Comparison of ENCODE assay signal across 2 cellular contexts in the genomic region with DNA sequence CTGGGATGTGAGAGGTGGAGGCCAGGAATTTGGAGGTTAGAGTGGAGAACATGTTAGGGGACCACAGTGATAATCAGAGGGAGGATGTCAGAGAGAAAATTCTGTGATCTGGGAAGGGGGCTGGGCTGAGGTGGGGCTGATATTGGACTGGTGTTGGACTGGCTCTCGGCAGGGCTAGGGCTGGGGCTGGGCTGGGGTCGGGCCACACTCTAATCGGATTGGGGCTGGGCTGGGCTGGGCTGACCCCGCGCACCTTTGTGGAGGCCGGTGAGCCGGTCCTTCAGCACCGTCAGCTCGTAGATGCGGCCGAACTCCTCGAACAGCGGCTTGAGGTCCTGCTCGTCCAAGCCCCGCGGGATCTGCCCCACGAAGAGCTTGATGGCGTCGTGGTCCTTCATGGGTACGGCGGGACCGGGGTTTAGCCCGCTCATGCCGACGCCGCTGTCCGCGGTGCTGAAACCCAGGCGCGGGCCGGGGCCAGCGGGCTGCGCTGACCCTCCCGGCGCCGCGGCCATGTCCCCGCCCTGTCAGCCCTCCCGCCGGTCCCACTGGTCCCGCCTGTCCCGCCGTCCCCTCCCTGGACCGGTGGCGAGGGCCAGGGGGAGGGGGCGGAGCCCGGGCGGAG.
TF ChIP-seq lines count a peak whose summit lies in the region.

No MANE protein-coding gene starts in this region.

TF ChIP-seq in Ishikawa, 13 proteins besides CTCF, POLR2A, EP300 and RAD21:
- TF ChIP-seq EGR1 (IDR thresholded peaks at IDR 0.05) (no peak), TEAD4 (IDR thresholded peaks at IDR 0.05) (0 out of 2 replicates have a peak, but pooled peaks have one; percentile 39), ZBTB7A (IDR thresholded peaks at IDR 0.05; ENCODE audit: low read depth) (no peak), NFIC (IDR thresholded peaks at IDR 0.05) (peak; percentile 4; the same call in 1 of the 2 replicates), YY1 (IDR thresholded peaks at IDR 0.05; ENCODE audit: low read depth) (peak; percentile 83), TCF12 (IDR thresholded peaks at IDR 0.05; ENCODE audit: low read depth) (0 out of 2 replicates have a peak, but pooled peaks have one; percentile 4), TAF1 (IDR thresholded peaks at IDR 0.05; ENCODE audit: low read depth) (no peak)
- TF ChIP-seq, protein P1, sequence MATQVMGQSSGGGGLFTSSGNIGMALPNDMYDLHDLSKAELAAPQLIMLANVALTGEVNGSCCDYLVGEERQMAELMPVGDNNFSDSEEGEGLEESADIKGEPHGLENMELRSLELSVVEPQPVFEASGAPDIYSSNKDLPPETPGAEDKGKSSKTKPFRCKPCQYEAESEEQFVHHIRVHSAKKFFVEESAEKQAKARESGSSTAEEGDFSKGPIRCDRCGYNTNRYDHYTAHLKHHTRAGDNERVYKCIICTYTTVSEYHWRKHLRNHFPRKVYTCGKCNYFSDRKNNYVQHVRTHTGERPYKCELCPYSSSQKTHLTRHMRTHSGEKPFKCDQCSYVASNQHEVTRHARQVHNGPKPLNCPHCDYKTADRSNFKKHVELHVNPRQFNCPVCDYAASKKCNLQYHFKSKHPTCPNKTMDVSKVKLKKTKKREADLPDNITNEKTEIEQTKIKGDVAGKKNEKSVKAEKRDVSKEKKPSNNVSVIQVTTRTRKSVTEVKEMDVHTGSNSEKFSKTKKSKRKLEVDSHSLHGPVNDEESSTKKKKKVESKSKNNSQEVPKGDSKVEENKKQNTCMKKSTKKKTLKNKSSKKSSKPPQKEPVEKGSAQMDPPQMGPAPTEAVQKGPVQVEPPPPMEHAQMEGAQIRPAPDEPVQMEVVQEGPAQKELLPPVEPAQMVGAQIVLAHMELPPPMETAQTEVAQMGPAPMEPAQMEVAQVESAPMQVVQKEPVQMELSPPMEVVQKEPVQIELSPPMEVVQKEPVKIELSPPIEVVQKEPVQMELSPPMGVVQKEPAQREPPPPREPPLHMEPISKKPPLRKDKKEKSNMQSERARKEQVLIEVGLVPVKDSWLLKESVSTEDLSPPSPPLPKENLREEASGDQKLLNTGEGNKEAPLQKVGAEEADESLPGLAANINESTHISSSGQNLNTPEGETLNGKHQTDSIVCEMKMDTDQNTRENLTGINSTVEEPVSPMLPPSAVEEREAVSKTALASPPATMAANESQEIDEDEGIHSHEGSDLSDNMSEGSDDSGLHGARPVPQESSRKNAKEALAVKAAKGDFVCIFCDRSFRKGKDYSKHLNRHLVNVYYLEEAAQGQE (IDR thresholded peaks at IDR 0.05; ENCODE audit: low read depth), result peak; percentile 94
- TF ChIP-seq, protein P2, sequence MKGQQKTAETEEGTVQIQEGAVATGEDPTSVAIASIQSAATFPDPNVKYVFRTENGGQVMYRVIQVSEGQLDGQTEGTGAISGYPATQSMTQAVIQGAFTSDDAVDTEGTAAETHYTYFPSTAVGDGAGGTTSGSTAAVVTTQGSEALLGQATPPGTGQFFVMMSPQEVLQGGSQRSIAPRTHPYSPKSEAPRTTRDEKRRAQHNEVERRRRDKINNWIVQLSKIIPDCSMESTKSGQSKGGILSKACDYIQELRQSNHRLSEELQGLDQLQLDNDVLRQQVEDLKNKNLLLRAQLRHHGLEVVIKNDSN (IDR thresholded peaks at IDR 0.05), result no peak
- TF ChIP-seq, protein P3, sequence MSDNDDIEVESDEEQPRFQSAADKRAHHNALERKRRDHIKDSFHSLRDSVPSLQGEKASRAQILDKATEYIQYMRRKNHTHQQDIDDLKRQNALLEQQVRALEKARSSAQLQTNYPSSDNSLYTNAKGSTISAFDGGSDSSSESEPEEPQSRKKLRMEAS (IDR thresholded peaks at IDR 0.05), result peak; percentile 99

TF ChIP-seq in endothelial cell of umbilical vein, 7 proteins besides CTCF, POLR2A, EP300 and RAD21:
- TF ChIP-seq JUN (IDR thresholded peaks at IDR 0.05; ENCODE audit: borderline replicate concordance, insufficient read depth, insufficient read length, low read depth) (no peak), FOS (IDR thresholded peaks at IDR 0.05; ENCODE audit: borderline replicate concordance, insufficient read depth, low read length) (no peak), MYC (IDR thresholded peaks at IDR 0.05; ENCODE audit: low read depth, low read length) (no peak), EZH2 (IDR thresholded peaks at IDR 0.05; ENCODE audit: borderline replicate concordance, low read depth, low read length, severe bottlenecking) (no peak), POLR2AphosphoS5 (IDR thresholded peaks at IDR 0.05; ENCODE audit: insufficient read depth, low read depth, low read length) (peak; percentile 20), GATA2 (IDR thresholded peaks at IDR 0.05; ENCODE audit: insufficient read depth, insufficient read length, low read depth, low read length) (no peak)
- TF ChIP-seq, protein P3 (IDR thresholded peaks at IDR 0.05; ENCODE audit: insufficient read depth, insufficient read length), result peak; percentile 64
